ENCODE assay signal across 22 cellular contexts in the genomic region with DNA sequence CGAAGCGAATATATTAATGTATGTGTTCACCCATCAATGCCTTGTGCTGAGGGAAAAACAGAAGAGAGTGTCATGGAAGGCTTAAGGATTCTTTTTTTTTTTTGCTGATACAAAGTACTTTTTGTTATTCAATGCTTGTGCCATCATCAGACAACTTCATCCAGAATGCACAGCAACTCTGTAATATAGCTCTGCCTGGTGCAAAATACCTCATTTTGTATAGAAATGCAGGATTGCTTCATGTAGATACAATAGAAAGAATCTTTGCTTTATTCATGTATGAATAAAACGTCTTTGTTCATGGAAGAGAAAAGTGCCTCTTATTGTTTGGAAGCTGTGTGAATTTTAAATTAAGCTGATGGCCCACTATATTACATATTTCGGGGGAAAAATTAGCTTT.
DNase-seq lines count a peak whose midpoint lies in the region; ATAC-seq lines count a peak whose summit lies in the region.
"Had no signal": no experiment of that assay in that cellular context is flagged by ENCODE, and none has a peak within 500 bp of the region (broad histone marks: within the 10 kb centered on the region; RNA-seq: fewer than 3 reads in every experiment).

No MANE protein-coding gene starts in this region.

- H3K27me3 ChIP-seq in layer of hippocampus (ENCODE audit: control insufficient read depth, insufficient read depth, low read length): no peaks in the 10 kb centered on the region
- H3K27me3 ChIP-seq: BLaER1 had no signal

- DNase-seq in Ammon's horn (ENCODE audit: low spot score): peak; percentile 25
- DNase-seq in superior temporal gyrus (ENCODE audit: extremely low spot score): peak; percentile 78
- DNase-seq in cerebellum (ENCODE audit: low spot score): no peak
- DNase-seq: 8988T; CD4-positive, CD25-positive, alpha-beta regulatory T cell; DMS153; DND-41; NCI-H1048; NCI-H1417 treated with DMSO at 0.1 percent for 48 hours; NCI-H1694 treated with DMSO at 0.1 percent for 48 hours; NCI-H2081; NCI-H2227 treated with DMSO at 0.1 percent for 48 hours; NCI-H526 treated with DMSO at 0.1 percent for 48 hours; PC-9; SJCRH30 had no signal

- ATAC-seq in HG03342 (IDR thresholded peaks at IDR 0.05; ENCODE audit: unreplicated experiment) (no peak), GM18873 (IDR thresholded peaks at IDR 0.05; ENCODE audit: low FRiP score, unreplicated experiment) (no peak)
- ATAC-seq: HCT116, Right ventricle myocardium inferior had no signal

- H3K27ac ChIP-seq in cingulate gyrus (ENCODE audit: low read depth, low read length) (peak overlapping the region; percentile 74), layer of hippocampus (ENCODE audit: low read depth, low read length) (peak overlapping the region; percentile 82)
- H3K27ac ChIP-seq: BLaER1, PC-9, SJCRH30 had no signal
